Comparison of ENCODE assay signal across 26 cellular contexts in the genomic region with DNA sequence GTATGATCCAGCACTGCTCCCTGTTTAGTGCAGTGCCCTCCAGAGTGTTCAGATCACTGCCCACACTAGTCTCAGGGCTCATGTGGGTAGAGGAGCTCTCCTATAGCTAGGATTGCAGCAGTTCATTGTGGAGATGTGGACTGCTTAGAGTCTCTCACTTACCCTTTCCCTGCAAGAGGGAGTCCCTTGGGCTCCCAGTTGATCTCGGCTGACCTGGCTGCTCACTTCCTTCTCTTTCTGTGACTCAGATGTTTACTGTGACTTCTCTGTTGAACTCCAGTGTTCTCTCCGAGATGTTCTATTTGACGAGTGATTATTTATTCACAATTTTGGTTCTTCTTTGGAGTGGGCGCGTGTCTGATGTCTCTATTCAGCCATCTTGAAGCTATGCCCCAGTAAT.
"Had no signal": no experiment of that assay in that cellular context is flagged by ENCODE, and none has a peak within 500 bp of the region (broad histone marks: within the 10 kb centered on the region; RNA-seq: fewer than 3 reads in every experiment).

No MANE protein-coding gene starts in this region.

- H3K4me3 Mint-ChIP-seq: activated CD8-positive, alpha-beta T cell treated with anti-CD3 and anti-CD28 coated beads, Interleukin-2, amount 10 ng/mL, durations not matched to agents 7 days and 5 days; activated naive CD4-positive, alpha-beta T cell treated with anti-CD3 and anti-CD28 coated beads, Interleukin-2, amount 50 U/mL, for 24 hours; effector memory CD8-positive, alpha-beta T cell; natural killer cell; stimulated activated naive B cell treated with anti-CD40 and anti-IgM and Interleukin-4, amounts not matched to agents 10 μg/mL and 1 μg/mL and 100 μg/mL, for 72 hours had no signal

- ATAC-seq: activated CD8-positive, alpha-beta T cell treated with anti-CD3 and anti-CD28 coated beads, Interleukin-2, amount 10 ng/mL, durations not matched to agents 7 days and 5 days; body of pancreas; effector memory CD8-positive, alpha-beta T cell; left lobe of liver; pancreas had no signal

- FAIRE-seq: kidney, pancreas had no signal

- H3K4me1 Mint-ChIP-seq: activated naive CD4-positive, alpha-beta T cell treated with anti-CD3 and anti-CD28 coated beads, Interleukin-2, amount 50 U/mL, for 24 hours; natural killer cell; stimulated activated naive B cell treated with anti-CD40 and anti-IgM and Interleukin-4, amounts not matched to agents 10 μg/mL and 1 μg/mL and 100 μg/mL, for 72 hours had no signal

- H3K36me3 ChIP-seq: esophagus muscularis mucosa, heart left ventricle, pancreas, sigmoid colon had no signal

- DNase-seq: activated CD4-positive, alpha-beta T cell treated with anti-CD3 and anti-CD28 coated beads for 1 hour; activated CD4-positive, alpha-beta T cell treated with anti-CD3 and anti-CD28 coated beads, Interleukin-2, amount 50 U/mL, for 1 hour; activated CD8-positive, alpha-beta T cell treated with anti-CD3 and anti-CD28 coated beads, Interleukin-2, amount 10 ng/mL, durations not matched to agents 7 days and 5 days; activated gamma-delta T cell treated with Interleukin-2 at 50 U/mL for 16 hours; activated T-cell treated with anti-CD3 and anti-CD28 coated beads, Interleukin-2, amount 50 U/mL, for 1 hour; anterior cingulate cortex; body of pancreas; caudate nucleus; effector memory CD8-positive, alpha-beta T cell; heart left ventricle; kidney; mammary epithelial cell; midbrain; natural killer cell; pancreas; sigmoid colon; stimulated activated CD4-positive, alpha-beta T cell treated with anti-CD3 and anti-CD28 coated beads, Interleukin-2, amount 100 ng/mL, for 48 hours; stimulated activated CD8-positive, alpha-beta memory T cell treated with anti-CD3 and anti-CD28 coated beads, Interleukin-4, amount 100 ng/mL, for 48 hours; stimulated activated naive B cell treated with anti-CD40 and anti-IgM and Interleukin-4, amounts not matched to agents 10 μg/mL and 1 μg/mL and 100 μg/mL, for 72 hours; T-helper 1 cell; T-helper 9 cell; testis; trophoblast cell had no signal

- H3K9me3 Mint-ChIP-seq: activated naive CD4-positive, alpha-beta T cell treated with anti-CD3 and anti-CD28 coated beads, Interleukin-2, amount 50 U/mL, for 24 hours; effector memory CD8-positive, alpha-beta T cell had no signal

- H3K27me3 Mint-ChIP-seq: activated naive CD4-positive, alpha-beta T cell treated with anti-CD3 and anti-CD28 coated beads, Interleukin-2, amount 50 U/mL, for 24 hours had no signal

- H3K9me3 ChIP-seq: body of pancreas, pancreas, testis had no signal

- H3K27me3 ChIP-seq: body of pancreas, esophagus muscularis mucosa, heart left ventricle, pancreas, sigmoid colon, testis had no signal

- H3K36me3 Mint-ChIP-seq: activated naive CD4-positive, alpha-beta T cell treated with anti-CD3 and anti-CD28 coated beads, Interleukin-2, amount 50 U/mL, for 24 hours; stimulated activated naive B cell treated with anti-CD40 and anti-IgM and Interleukin-4, amounts not matched to agents 10 μg/mL and 1 μg/mL and 100 μg/mL, for 72 hours had no signal

- H3K4me1 ChIP-seq: body of pancreas, heart left ventricle, pancreas, testis had no signal

- H3K27ac Mint-ChIP-seq: activated CD8-positive, alpha-beta T cell treated with anti-CD3 and anti-CD28 coated beads, Interleukin-2, amount 10 ng/mL, durations not matched to agents 7 days and 5 days; activated naive CD4-positive, alpha-beta T cell treated with anti-CD3 and anti-CD28 coated beads, Interleukin-2, amount 50 U/mL, for 24 hours; effector memory CD8-positive, alpha-beta T cell; natural killer cell; stimulated activated naive B cell treated with anti-CD40 and anti-IgM and Interleukin-4, amounts not matched to agents 10 μg/mL and 1 μg/mL and 100 μg/mL, for 72 hours had no signal

- H3K27ac ChIP-seq: body of pancreas, esophagus muscularis mucosa, heart left ventricle, pancreas, sigmoid colon, testis had no signal

- H3K4me3 ChIP-seq: body of pancreas, esophagus muscularis mucosa, heart left ventricle, pancreas, sigmoid colon, testis had no signal
